ENCODE assay signal across 23 cellular contexts in the genomic region with DNA sequence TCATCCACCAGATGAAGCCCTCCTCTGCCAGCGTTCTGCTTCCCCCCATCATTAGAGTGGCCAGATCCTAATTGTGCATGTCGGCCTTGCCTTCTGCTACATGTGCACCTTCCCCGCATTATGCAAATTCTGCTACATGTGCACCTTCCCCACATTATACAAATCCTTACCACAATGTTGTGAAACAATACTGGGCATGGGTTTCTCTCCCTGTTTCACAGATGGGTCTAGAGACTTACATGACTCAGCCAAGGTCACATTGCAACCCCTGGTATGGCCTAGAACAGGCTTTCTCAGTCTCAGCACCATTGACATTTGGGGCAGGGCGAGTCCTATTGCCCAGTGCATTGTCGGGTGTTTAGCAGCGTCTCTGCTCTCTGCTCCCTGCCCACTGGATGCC. TPM values are rescaled to one million over a fixed set of nuclear protein-coding genes. Genes with fewer than 3 reads are reported as not detected.
DNase-seq lines count a peak whose midpoint lies in the region; ATAC-seq, FAIRE-seq and TF ChIP-seq lines count a peak whose summit lies in the region.
"Had no signal": no experiment of that assay in that cellular context is flagged by ENCODE, and none has a peak within 500 bp of the region (broad histone marks: within the 10 kb centered on the region; RNA-seq: fewer than 3 reads in every experiment).

No MANE protein-coding gene starts in this region.

- no peaks in the 10 kb centered on the region for H3K36me3 Mint-ChIP-seq in natural killer cell treated with Interleukin-12 subunit alpha and Interleukin-12 subunit beta and Interleukin-15 and Interleukin-18, amount 100 ng/mL, for 72 hours
- no peaks in the 10 kb centered on the region for H3K36me3 Mint-ChIP-seq in natural killer cell
- H3K36me3 Mint-ChIP-seq in stimulated activated effector memory CD8-positive, alpha-beta T cell treated with anti-CD3 and anti-CD28 coated beads, Interleukin-12 subunit alpha, Interleukin-12 subunit beta, amount 100 ng/mL, for 72 hours: no peaks in the 10 kb centered on the region
- no peaks in the 10 kb centered on the region for H3K36me3 Mint-ChIP-seq in naive thymus-derived CD8-positive, alpha-beta T cell
- H3K36me3 Mint-ChIP-seq: CD4-positive, alpha-beta memory T cell had no signal

- POLR2A ChIA-PET in naive thymus-derived CD8-positive, alpha-beta T cell (lab: Charles Lee): no interaction called here

- no peak overlapping the region for H3K4me2 ChIP-seq in fibroblast of lung (ENCODE audit: extremely low read depth, insufficient read depth, low read length)

- H3K27me3 Mint-ChIP-seq in natural killer cell treated with Interleukin-12 subunit alpha and Interleukin-12 subunit beta and Interleukin-15 and Interleukin-18, amount 100 ng/mL, for 72 hours: no peaks in the 10 kb centered on the region
- H3K27me3 Mint-ChIP-seq in natural killer cell (ENCODE audit: low read depth in 2 of 2): peaks cover 0 to 4% of the 10 kb centered on the region in 2 donors
- peaks cover 0 to 6% (median 4%) of the 10 kb centered on the region in 5 donors for H3K27me3 Mint-ChIP-seq in naive thymus-derived CD8-positive, alpha-beta T cell

- H3K79me2 ChIP-seq in fibroblast of lung (ENCODE audit: control insufficient read depth, insufficient read depth, low read length): no peaks in the 10 kb centered on the region

- H3K4me3 Mint-ChIP-seq in natural killer cell treated with Interleukin-12 subunit alpha and Interleukin-12 subunit beta and Interleukin-15 and Interleukin-18, amount 100 ng/mL, for 72 hours: no peak overlapping the region
- no peak overlapping the region for H3K4me3 Mint-ChIP-seq in natural killer cell
- H3K4me3 Mint-ChIP-seq in stimulated activated effector memory CD8-positive, alpha-beta T cell treated with anti-CD3 and anti-CD28 coated beads, Interleukin-12 subunit alpha, Interleukin-12 subunit beta, amount 100 ng/mL, for 72 hours: no peak overlapping the region
- no peak overlapping the region for H3K4me3 Mint-ChIP-seq in naive thymus-derived CD8-positive, alpha-beta T cell
- H3K4me3 Mint-ChIP-seq: CD4-positive, alpha-beta memory T cell had no signal

- no peak overlapping the region for H3K27ac ChIP-seq in fibroblast of lung (ENCODE audit: insufficient read depth, low read length)

- no peaks in the 10 kb centered on the region for H3K9me3 Mint-ChIP-seq in natural killer cell treated with Interleukin-12 subunit alpha and Interleukin-12 subunit beta and Interleukin-15 and Interleukin-18, amount 100 ng/mL, for 72 hours
- no peaks in the 10 kb centered on the region for H3K9me3 Mint-ChIP-seq in natural killer cell
- H3K9me3 Mint-ChIP-seq in stimulated activated effector memory CD8-positive, alpha-beta T cell treated with anti-CD3 and anti-CD28 coated beads, Interleukin-12 subunit alpha, Interleukin-12 subunit beta, amount 100 ng/mL, for 72 hours: no peaks in the 10 kb centered on the region
- H3K9me3 Mint-ChIP-seq in naive thymus-derived CD8-positive, alpha-beta T cell: no peaks in the 10 kb centered on the region
- H3K9me3 Mint-ChIP-seq: activated T-helper 2 cell treated with anti-CD3 and anti-CD28 coated beads, Interferon-gamma antibody, Interleukin-2, Interleukin-4, amounts not matched to agents 10 μg/mL and 5 μg/mL and 100 μg/mL, durations not matched to agents 14 hours and 24 hours and 36 hours; CD4-positive, alpha-beta memory T cell had no signal

- H3K4me1 Mint-ChIP-seq in natural killer cell treated with Interleukin-12 subunit alpha and Interleukin-12 subunit beta and Interleukin-15 and Interleukin-18, amount 100 ng/mL, for 72 hours (ENCODE audit: low read depth in 2 of 2): no peaks in the 10 kb centered on the region
- no peaks in the 10 kb centered on the region for H3K4me1 Mint-ChIP-seq in natural killer cell
- H3K4me1 Mint-ChIP-seq in stimulated activated effector memory CD8-positive, alpha-beta T cell treated with anti-CD3 and anti-CD28 coated beads, Interleukin-12 subunit alpha, Interleukin-12 subunit beta, amount 100 ng/mL, for 72 hours: no peaks in the 10 kb centered on the region
- H3K4me1 Mint-ChIP-seq in naive thymus-derived CD8-positive, alpha-beta T cell: no peaks in the 10 kb centered on the region
- H3K4me1 Mint-ChIP-seq: CD4-positive, alpha-beta memory T cell had no signal

- FAIRE-seq in urothelium cell line (lab: Jason Lieb, UNC) (peak; percentile 13), RCC 7860 (lab: Jason Lieb, UNC) (no peak)

- no peak overlapping the region for H2AFZ ChIP-seq in fibroblast of lung (ENCODE audit: low read length)

- H3K9ac ChIP-seq in fibroblast of lung (ENCODE audit: insufficient read depth, low read length): no peak overlapping the region

- no peaks in the 10 kb centered on the region for H3K36me3 ChIP-seq in fibroblast of lung (ENCODE audit: control insufficient read depth, insufficient read depth, low read length)
- H3K36me3 ChIP-seq: stomach had no signal

- no peak overlapping the region for H3K27ac Mint-ChIP-seq in natural killer cell treated with Interleukin-12 subunit alpha and Interleukin-12 subunit beta and Interleukin-15 and Interleukin-18, amount 100 ng/mL, for 72 hours
- H3K27ac Mint-ChIP-seq in natural killer cell: no peak overlapping the region
- no peak overlapping the region for H3K27ac Mint-ChIP-seq in stimulated activated effector memory CD8-positive, alpha-beta T cell treated with anti-CD3 and anti-CD28 coated beads, Interleukin-12 subunit alpha, Interleukin-12 subunit beta, amount 100 ng/mL, for 72 hours
- H3K27ac Mint-ChIP-seq in naive thymus-derived CD8-positive, alpha-beta T cell: no peak overlapping the region
- H3K27ac Mint-ChIP-seq: activated T-helper 2 cell treated with anti-CD3 and anti-CD28 coated beads, Interferon-gamma antibody, Interleukin-2, Interleukin-4, amounts not matched to agents 10 μg/mL and 5 μg/mL and 100 μg/mL, durations not matched to agents 14 hours and 24 hours and 36 hours; CD4-positive, alpha-beta memory T cell had no signal

- no peak for DNase-seq in natural killer cell treated with Interleukin-12 subunit alpha and Interleukin-12 subunit beta and Interleukin-15 and Interleukin-18, amount 100 ng/mL, for 72 hours (ENCODE audit: low spot score)
- no peak for DNase-seq in natural killer cell
- DNase-seq in RPMI7951 (ENCODE audit: low read depth): peak; percentile 63
- DNase-seq in fibroblast of lung (ENCODE audit: low read depth in 2 of 2): peak; percentile 38 to 68
- DNase-seq in urothelium cell line (ENCODE audit: low spot score): no peak
- no peak for DNase-seq in stimulated activated effector memory CD8-positive, alpha-beta T cell treated with anti-CD3 and anti-CD28 coated beads, Interleukin-12 subunit alpha, Interleukin-12 subunit beta, amount 100 ng/mL, for 72 hours (ENCODE audit: low spot score in 2 of 2)
- DNase-seq in RCC 7860 (ENCODE audit: low spot score): no peak
- DNase-seq in naive thymus-derived CD8-positive, alpha-beta T cell: no peak
- DNase-seq: activated CD4-positive, CD25-positive, alpha-beta regulatory T cell; amniotic stem cell; CD4-positive, alpha-beta memory T cell; DMS79 treated with DMSO at 0.1 percent for 48 hours; KG1; mammary epithelial cell; NCI-H1694 treated with DMSO at 0.1 percent for 48 hours; NCI-H510A; stomach had no signal

- peak; percentile 60 to 72 for ATAC-seq in natural killer cell treated with Interleukin-12 subunit alpha and Interleukin-12 subunit beta and Interleukin-15 and Interleukin-18, amount 100 ng/mL, for 72 hours
- no peak for ATAC-seq in natural killer cell
- no peak for ATAC-seq in stimulated activated effector memory CD8-positive, alpha-beta T cell treated with anti-CD3 and anti-CD28 coated beads, Interleukin-12 subunit alpha, Interleukin-12 subunit beta, amount 100 ng/mL, for 72 hours
- ATAC-seq in naive thymus-derived CD8-positive, alpha-beta T cell: no peak
- ATAC-seq: Panc1 had no signal

- H3K27me3 ChIP-seq in fibroblast of lung (ENCODE audit: control insufficient read depth, insufficient read depth, low read length): no peaks in the 10 kb centered on the region
- H3K27me3 ChIP-seq: stomach had no signal

- peaks cover 7% of the 10 kb centered on the region for H3K4me1 ChIP-seq in fibroblast of lung (ENCODE audit: control insufficient read depth, extremely low read depth, insufficient read depth, low read length)

- TF ChIP-seq CTCF in natural killer cell (IDR thresholded peaks at IDR 0.05) (no peak), fibroblast of lung (conservative IDR thresholded peaks at IDR 0.05 in 1 of 2, IDR thresholded peaks at IDR 0.05 in 1 of 2; ENCODE audit: low read depth in 1 of 2, low read length in 2 of 2) (no peak)

- intact Hi-C loops in natural killer cell (cut with micrococcal nuclease): no loop called here

- H3K4me3 ChIP-seq in fibroblast of lung (replicated peaks in 1 of 4; ENCODE audit: control extremely low read depth in 1 of 4, insufficient read depth in 1 of 4, low read depth in 3 of 4, low read length in 4 of 4): no peak overlapping the region
- H3K4me3 ChIP-seq: stomach had no signal

- H3K9me3 ChIP-seq in fibroblast of lung (ENCODE audit: control insufficient read depth, insufficient read depth, low read depth, low read length): no peaks in the 10 kb centered on the region
- H3K9me3 ChIP-seq: stomach had no signal

- H4K20me1 ChIP-seq in fibroblast of lung (ENCODE audit: control insufficient read depth, extremely low read depth, insufficient read depth, low read length): no peaks in the 10 kb centered on the region

RNA-seq across cellular contexts. Expression of a gene that starts 1.0 kb away (rescaled TPM):
- total RNA-seq in natural killer cell treated with Interleukin-12 subunit alpha and Interleukin-12 subunit beta and Interleukin-15 and Interleukin-18, amount 100 ng/mL, for 72 hours: not detected
- total RNA-seq in natural killer cell (not detected), fibroblast of lung (not detected in 2 replicates)
- total RNA-seq in RPMI7951 (2014; rRNA removed; shearing (Covaris generic)): not detected in 2 replicates
- polyA plus RNA-seq in fibroblast of lung: not detected in 2 replicates
- not detected in 2 replicates for polyA plus RNA-seq in fibroblast of lung (2012)
- polyA minus RNA-seq in fibroblast of lung (ENCODE audit: low replicate concordance): not detected in 2 replicates
- not detected for total RNA-seq in naive thymus-derived CD8-positive, alpha-beta T cell
- not detected for polyA plus RNA-seq in naive thymus-derived CD8-positive, alpha-beta T cell
- total RNA-seq: activated CD8-positive, alpha-beta memory T cell treated with anti-CD3 and anti-CD28 coated beads for 36 hours; activated T-helper 2 cell treated with anti-CD3 and anti-CD28 coated beads, Interferon-gamma antibody, Interleukin-2, Interleukin-4, amounts not matched to agents 10 μg/mL and 5 μg/mL and 100 μg/mL, durations not matched to agents 14 hours and 24 hours and 36 hours; CD4-positive, alpha-beta memory T cell; chondrocyte; glomerular endothelial cell; mammary epithelial cell had no signal
- polyA plus RNA-seq: CD4-positive, alpha-beta memory T cell; mammary epithelial cell; neural cell had no signal

RNA-seq across cellular contexts. Expression of a gene that starts 17.3 kb away (rescaled TPM):
- total RNA-seq in natural killer cell treated with Interleukin-12 subunit alpha and Interleukin-12 subunit beta and Interleukin-15 and Interleukin-18, amount 100 ng/mL, for 72 hours: 1 to 10 TPM in 1 of 2 donors, under 1 TPM in 1; 0.53 to 2.3 TPM
- total RNA-seq in natural killer cell (1 to 10 TPM; 5.5 to 9.7 (median 6.4) TPM), fibroblast of lung (not detected in 2 replicates)
- 0.12 TPM in 1 of 2 replicates, not detected in the other for total RNA-seq in RPMI7951 (2014; rRNA removed; shearing (Covaris generic))
- not detected in 2 replicates for polyA plus RNA-seq in fibroblast of lung
- polyA plus RNA-seq in fibroblast of lung (2012): not detected in 2 replicates
- polyA minus RNA-seq in fibroblast of lung (ENCODE audit: low replicate concordance): not detected in 2 replicates
- under 1 TPM in 1 of 2 experiments, not detected in 1; 0.78 TPM for total RNA-seq in naive thymus-derived CD8-positive, alpha-beta T cell
- under 1 TPM in 1 of 3 donors, not detected in 2; 0.62 TPM for polyA plus RNA-seq in naive thymus-derived CD8-positive, alpha-beta T cell
- total RNA-seq: activated CD8-positive, alpha-beta memory T cell treated with anti-CD3 and anti-CD28 coated beads for 36 hours; chondrocyte; glomerular endothelial cell; mammary epithelial cell; stomach had no signal
- polyA plus RNA-seq: CD4-positive, alpha-beta memory T cell; mammary epithelial cell; neural cell had no signal

RNA-seq across cellular contexts. Expression of a gene that starts 20.4 kb away (rescaled TPM):
- total RNA-seq in natural killer cell treated with Interleukin-12 subunit alpha and Interleukin-12 subunit beta and Interleukin-15 and Interleukin-18, amount 100 ng/mL, for 72 hours: not detected
- total RNA-seq in natural killer cell: not detected
- not detected in 2 replicates for total RNA-seq in RPMI7951 (2014; rRNA removed; shearing (Covaris generic))
- total RNA-seq in fibroblast of lung: not detected in 2 replicates
- polyA plus RNA-seq in fibroblast of lung: not detected in 2 replicates
- polyA plus RNA-seq in fibroblast of lung (2012): not detected in 2 replicates
- polyA minus RNA-seq in fibroblast of lung (ENCODE audit: low replicate concordance): not detected in 2 replicates
- not detected for total RNA-seq in naive thymus-derived CD8-positive, alpha-beta T cell
- not detected for polyA plus RNA-seq in naive thymus-derived CD8-positive, alpha-beta T cell
- total RNA-seq: activated CD8-positive, alpha-beta memory T cell treated with anti-CD3 and anti-CD28 coated beads for 36 hours; activated T-helper 2 cell treated with anti-CD3 and anti-CD28 coated beads, Interferon-gamma antibody, Interleukin-2, Interleukin-4, amounts not matched to agents 10 μg/mL and 5 μg/mL and 100 μg/mL, durations not matched to agents 14 hours and 24 hours and 36 hours; CD4-positive, alpha-beta memory T cell; chondrocyte; glomerular endothelial cell; mammary epithelial cell; stomach had no signal
- polyA plus RNA-seq: CD4-positive, alpha-beta memory T cell; mammary epithelial cell; neural cell; stomach had no signal

RNA-seq across cellular contexts. Expression of a gene that starts 45.8 kb away (rescaled TPM):
- 100 to 1,000 TPM; 164 to 185 TPM for total RNA-seq in natural killer cell treated with Interleukin-12 subunit alpha and Interleukin-12 subunit beta and Interleukin-15 and Interleukin-18, amount 100 ng/mL, for 72 hours
- 100 to 1,000 TPM; 804 to 952 (median 855) TPM for total RNA-seq in natural killer cell
- 52.5 and 70.9 TPM in 2 replicates for total RNA-seq in RPMI7951 (2014; rRNA removed; shearing (Covaris generic))
- total RNA-seq in fibroblast of lung: 14.1 and 14.9 TPM in 2 replicates
- polyA plus RNA-seq in fibroblast of lung: 23.5 and 33.7 TPM in 2 replicates
- polyA plus RNA-seq in fibroblast of lung (2012): 34.1 and 51.5 TPM in 2 replicates
- polyA minus RNA-seq in fibroblast of lung (ENCODE audit: low replicate concordance): 11.6 and 16.3 TPM in 2 replicates
- 10 to 100 TPM; 25.3 to 26.0 TPM for total RNA-seq in naive thymus-derived CD8-positive, alpha-beta T cell
- 100 to 1,000 TPM in 1 of 3 donors, 10 to 100 TPM in 2; 27.6 to 129 (median 29.5) TPM for polyA plus RNA-seq in naive thymus-derived CD8-positive, alpha-beta T cell

Comparison
In these comparisons a context has a peak if more than half of its experiments do, and no peak if none do; other contexts are left out.
1. ATAC-seq: peak in natural killer cell treated with Interleukin-12 subunit alpha and Interleukin-12 subunit beta and Interleukin-15 and Interleukin-18, amount 100 ng/mL, for 72 hours (2 of 2); none in natural killer cell (0 of 3), stimulated activated effector memory CD8-positive, alpha-beta T cell treated with anti-CD3 and anti-CD28 coated beads, Interleukin-12 subunit alpha, Interleukin-12 subunit beta, amount 100 ng/mL, for 72 hours (single experiment) and naive thymus-derived CD8-positive, alpha-beta T cell (0 of 2).
2. DNase-seq: peak in RPMI7951 (single experiment) and fibroblast of lung (2 of 2); none in natural killer cell treated with Interleukin-12 subunit alpha and Interleukin-12 subunit beta and Interleukin-15 and Interleukin-18, amount 100 ng/mL, for 72 hours (single experiment), natural killer cell (single experiment), urothelium cell line (single experiment), stimulated activated effector memory CD8-positive, alpha-beta T cell treated with anti-CD3 and anti-CD28 coated beads, Interleukin-12 subunit alpha, Interleukin-12 subunit beta, amount 100 ng/mL, for 72 hours (0 of 2), RCC 7860 (single experiment) and naive thymus-derived CD8-positive, alpha-beta T cell (0 of 10).